Comparison of ENCODE assay signal across 23 cellular contexts in genomic region chr2:156077041-156077735, GRCh38.
A peak's percentile ranks its signal among the peaks of the same experiment; 100 is the strongest.
DNase-seq lines count a peak whose midpoint lies in the region; FAIRE-seq and TF ChIP-seq lines count a peak whose summit lies in the region.
"Had no signal": no experiment of that assay in that cellular context is flagged by ENCODE, and none has a peak within 500 bp of the region (broad histone marks: within the 10 kb centered on the region; RNA-seq: fewer than 3 reads in every experiment).

No MANE protein-coding gene starts in this region.

- peak; percentile 5 for DNase-seq in NCI-H1694 treated with DMSO at 0.1 percent for 48 hours (lab: John Stamatoyannopoulos, UW)
- DNase-seq in NCI-H1694 (lab: John Stamatoyannopoulos, UW), result no peak
- DNase-seq in NCI-H69 (lab: John Stamatoyannopoulos, UW), result peak; percentile 36
- peak; percentile 75 for DNase-seq in bronchial epithelial cell (ENCODE audit: low read depth)
- DNase-seq in stomach, result no peak
- no peak for DNase-seq in activated CD8-positive, alpha-beta memory T cell treated with anti-CD3 and anti-CD28 coated beads for 24 hours
- DNase-seq in stimulated activated naive CD4-positive, alpha-beta T cell treated with Interleukin-2 at 50 U/mL for 16 hours (lab: John Stamatoyannopoulos, UW), result no peak
- no peak for DNase-seq in 8988T
- DNase-seq: activated CD4-positive, alpha-beta T cell treated with anti-CD3 and anti-CD28 coated beads for 48 hours; foreskin melanocyte; GF-D8; IMR-90; kidney glomerular epithelial cell; mesenchymal stem cell; NK-92 treated with Interleukin-12 subunit alpha and Interleukin-12 subunit beta, amount 100 ng/mL, for 24 hours; stimulated activated CD8-positive, alpha-beta memory T cell treated with anti-CD3 and anti-CD28 coated beads, Interleukin-4, amount 100 ng/mL, for 48 hours had no signal

- peak overlapping the region in 3 of 5 donors; percentile 4 to 53 (median 36) for H3K27ac ChIP-seq in stomach
- H3K27ac ChIP-seq: BLaER1, RWPE1, suprapubic skin had no signal

- H3K4me3 ChIP-seq in bronchial epithelial cell (ENCODE audit: low read depth, low read length) (no peak overlapping the region), stomach (no peak overlapping the region)
- H3K4me3 ChIP-seq: BLaER1, suprapubic skin had no signal

- TF ChIP-seq EP300 in stomach (IDR thresholded peaks at IDR 0.05), result no peak

- TF ChIP-seq POLR2A in stomach (IDR thresholded peaks at IDR 0.05), result no peak

- no peaks in the 10 kb centered on the region for H3K36me3 ChIP-seq in bronchial epithelial cell (ENCODE audit: control insufficient read depth, insufficient read depth, low read length)
- no peaks in the 10 kb centered on the region for H3K36me3 ChIP-seq in stomach
- H3K36me3 ChIP-seq: BLaER1, suprapubic skin had no signal

- no peaks in the 10 kb centered on the region for H3K27me3 ChIP-seq in bronchial epithelial cell (ENCODE audit: control insufficient read depth, insufficient read depth, low read length)
- H3K27me3 ChIP-seq in stomach, result no peaks in the 10 kb centered on the region
- H3K27me3 ChIP-seq: BLaER1, suprapubic skin had no signal

- 11 to 43% (median 22%) methylated on average over 1 of the region's 1 CpG for WGBS in stomach, 5 donors

- peak; percentile 83 for FAIRE-seq in bronchial epithelial cell (lab: Jason Lieb, UNC)
- FAIRE-seq: A204.1, D721Med, GM12891, H1 had no signal

- intact Hi-C loops in stomach (cut with DNase I; ENCODE audit: low total_unique reads), result no loop called here

- TF ChIP-seq CTCF in bronchial epithelial cell (IDR thresholded peaks at IDR 0.05; ENCODE audit: insufficient read depth, low read length, severe bottlenecking) (no peak), stomach (IDR thresholded peaks at IDR 0.05) (no peak)

- H3K9me3 ChIP-seq in stomach, result peaks cover 0 to 15% (median 4%) of the 10 kb centered on the region in 4 donors
- H3K9me3 ChIP-seq: BLaER1, suprapubic skin had no signal

- no peaks in the 10 kb centered on the region for H3K4me1 ChIP-seq in stomach
- H3K4me1 ChIP-seq: BLaER1, suprapubic skin had no signal

Comparison
In these comparisons a context has a peak if more than half of its experiments do, and no peak if none do; other contexts are left out.
1. DNase-seq: peak in NCI-H1694 treated with DMSO at 0.1 percent for 48 hours (single experiment), NCI-H69 (single experiment) and bronchial epithelial cell (single experiment); none in NCI-H1694 (single experiment), stomach (single experiment), activated CD8-positive, alpha-beta memory T cell treated with anti-CD3 and anti-CD28 coated beads for 24 hours (single experiment), stimulated activated naive CD4-positive, alpha-beta T cell treated with Interleukin-2 at 50 U/mL for 16 hours (single experiment) and 8988T (single experiment).